9 cellular contexts compared by ENCODE assay signal in genomic region chr18:26133652-26134051, GRCh38. TPM values are rescaled to one million over a fixed set of nuclear protein-coding genes. Genes with fewer than 3 reads are reported as not detected.
DNase-seq lines count a peak whose midpoint lies in the region; ATAC-seq and TF ChIP-seq lines count a peak whose summit lies in the region.
"Had no signal": no experiment of that assay in that cellular context is flagged by ENCODE, and none has a peak within 500 bp of the region (broad histone marks: within the 10 kb centered on the region; RNA-seq: fewer than 3 reads in every experiment).

TSS of gene PSMA8 (plus strand) at chr18:26133869. CDS start at chr18:26133966, 97 bp downstream.

- no peak within 1 kb of the TSS for H3K27ac ChIP-seq in endodermal cell (ENCODE audit: low read depth, low read length)

- no peak within 1 kb of the TSS for H3K4me3 ChIP-seq in endodermal cell (ENCODE audit: low read length)

- H3K27me3 Mint-ChIP-seq in endodermal cell (ENCODE audit: insufficient read depth), result peaks cover 32% of the 10 kb centered on the region

- H3K36me3 ChIP-seq in endodermal cell (ENCODE audit: control insufficient read depth, insufficient read depth, low read length), result no peaks in the 10 kb centered on the region

- ATAC-seq in GM18517 (IDR thresholded peaks at IDR 0.05; ENCODE audit: unreplicated experiment) (peak; percentile 62), GM21423 (IDR thresholded peaks at IDR 0.05; ENCODE audit: unreplicated experiment) (no peak)

- no peaks in the 10 kb centered on the region for H3K4me1 Mint-ChIP-seq in endodermal cell

- H3K36me3 Mint-ChIP-seq in endodermal cell (ENCODE audit: low read depth), result no peaks in the 10 kb centered on the region

- TF ChIP-seq CTCF in endodermal cell (conservative IDR thresholded peaks at IDR 0.05), result no peak

- DNase-seq in activated CD4-positive, alpha-beta T cell treated with anti-CD3 and anti-CD28 coated beads for 4 hours, result peak; percentile 50 to 51
- DNase-seq in endodermal cell (peak; percentile 68), OCI-M2 (lab: John Stamatoyannopoulos, UW; ENCODE audit: unreplicated experiment) (no peak), NCI-H82 (lab: John Stamatoyannopoulos, UW) (no peak), NCI-H446 treated with DMSO at 0.1 percent for 48 hours (lab: John Stamatoyannopoulos, UW) (no peak)
- DNase-seq in stimulated activated CD4-positive, alpha-beta T cell treated with anti-CD3 and anti-CD28 coated beads, Interleukin-4, amount 100 ng/mL, for 4 hours, result peak; percentile 35 to 55

- H3K9me3 ChIP-seq in endodermal cell (ENCODE audit: control insufficient read depth, low read length), result no peaks in the 10 kb centered on the region

- H3K4me1 ChIP-seq in endodermal cell (ENCODE audit: control insufficient read depth, insufficient read depth, low read length), result no peaks in the 10 kb centered on the region

- no peak within 1 kb of the TSS for H3K9ac ChIP-seq in endodermal cell (ENCODE audit: extremely low read depth, low read length, poor library complexity, severe bottlenecking)

- H3K27ac Mint-ChIP-seq in endodermal cell, result no peak within 1 kb of the TSS

- peak within 1 kb of the TSS; percentile 50 for H3K4me3 Mint-ChIP-seq in endodermal cell

- peaks cover 7% of the 10 kb centered on the region for H3K9me3 Mint-ChIP-seq in endodermal cell

- 91 to 96% methylated on average over 30 to 31 of the region's 31 CpGs for WGBS in endodermal cell (ENCODE audit: insufficient coverage in 1 of 2, insufficient read length in 1 of 2), 2 experiments

- no peaks in the 10 kb centered on the region for H3K27me3 ChIP-seq in endodermal cell (ENCODE audit: control insufficient read depth, insufficient read depth, low read length, poor library complexity, severe bottlenecking)

RNA-seq across cellular contexts. Expression of gene PSMA8, which starts in this region (rescaled TPM):
- total RNA-seq in endodermal cell, result not detected
- polyA plus RNA-seq in endodermal cell (2013, experiment 1 of 2), result not detected
- not detected for polyA plus RNA-seq in endodermal cell (2013, experiment 2 of 2)
- total RNA-seq: skeletal muscle tissue had no signal

Comparison
In these comparisons a context has a peak if more than half of its experiments do, and no peak if none do; other contexts are left out.
1. Peak in DNase-seq in endodermal cell; RNA of the gene not detected or under 1 TPM.
2. DNase-seq: peak in activated CD4-positive, alpha-beta T cell treated with anti-CD3 and anti-CD28 coated beads for 4 hours (2 of 2) and stimulated activated CD4-positive, alpha-beta T cell treated with anti-CD3 and anti-CD28 coated beads, Interleukin-4, amount 100 ng/mL, for 4 hours (2 of 2); none in OCI-M2 (single experiment), NCI-H82 (single experiment) and NCI-H446 treated with DMSO at 0.1 percent for 48 hours (single experiment).